ENCODE assay signal across 8 cellular contexts in the genomic region with DNA sequence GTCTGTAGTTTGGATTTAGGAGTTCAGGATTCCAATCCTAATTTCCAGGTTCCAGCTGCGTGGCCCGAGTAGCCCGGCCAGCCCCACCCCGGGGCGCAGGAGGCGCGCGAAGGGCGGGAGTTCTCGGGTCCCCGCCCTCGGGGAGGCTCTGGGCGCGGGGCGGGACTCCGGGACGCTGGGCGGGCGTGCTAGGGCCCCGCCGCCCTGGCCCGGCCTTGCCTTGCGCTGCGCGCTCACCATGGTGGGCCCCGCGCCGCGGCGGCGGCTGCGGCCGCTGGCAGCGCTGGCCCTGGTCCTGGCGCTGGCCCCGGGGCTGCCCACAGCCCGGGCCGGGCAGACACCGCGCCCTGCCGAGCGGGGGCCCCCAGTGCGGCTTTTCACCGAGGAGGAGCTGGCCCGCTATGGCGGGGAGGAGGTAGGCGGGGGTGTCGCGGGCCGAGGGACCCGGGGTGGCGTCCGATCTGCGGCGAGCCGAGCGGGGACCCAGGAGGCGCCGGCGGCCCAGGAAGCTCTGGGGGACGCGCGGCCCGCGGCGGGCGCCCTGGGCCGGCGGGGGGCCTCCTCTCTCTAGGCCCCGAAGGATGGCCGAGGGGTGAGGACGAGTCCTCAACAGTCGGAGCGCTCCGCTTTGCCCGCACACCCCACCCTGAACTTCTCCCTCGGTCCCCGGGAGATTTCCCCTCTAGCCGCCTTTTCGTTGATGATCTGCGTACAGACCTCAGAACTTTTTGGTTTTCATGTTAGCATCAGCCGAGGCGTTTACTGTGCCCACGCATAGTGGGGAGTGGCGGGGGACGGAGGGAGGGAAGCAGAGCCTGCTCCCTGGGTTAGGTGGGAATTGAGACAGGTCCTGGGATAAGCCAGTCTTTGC. TPM values are rescaled to one million over a fixed set of nuclear protein-coding genes. Genes with fewer than 3 reads are reported as not detected.
DNase-seq lines count a peak whose midpoint lies in the region; ATAC-seq and TF ChIP-seq lines count a peak whose summit lies in the region.

A gene (plus strand): TSS at position 215 of the 871 bp plus-strand sequence. CDS start 24 bp downstream, at position 239.

- TF ChIP-seq CTCF in AG10803 (conservative IDR thresholded peaks at IDR 0.05; ENCODE audit: low read length) (no peak), liver (IDR thresholded peaks at IDR 0.05; ENCODE audit: low read depth, low read length, missing input control) (no peak)

- peak within 1 kb of the TSS; percentile 82 for H3K4me3 Mint-ChIP-seq in activated CD4-positive, alpha-beta T cell treated with anti-CD3 and anti-CD28 coated beads, Interleukin-2, amount 10 ng/mL, durations not matched to agents 24 days and 14 days

- peak within 1 kb of the TSS; percentile 76 for H3K27ac Mint-ChIP-seq in activated CD4-positive, alpha-beta T cell treated with anti-CD3 and anti-CD28 coated beads, Interleukin-2, amount 10 ng/mL, durations not matched to agents 24 days and 14 days

- peaks cover 32% of the 10 kb centered on the region for H3K4me1 Mint-ChIP-seq in activated CD4-positive, alpha-beta T cell treated with anti-CD3 and anti-CD28 coated beads, Interleukin-2, amount 10 ng/mL, durations not matched to agents 24 days and 14 days

- peak within 1 kb of the TSS; percentile 29 to 43 for H3K27ac ChIP-seq in liver (ENCODE audit: low read depth in 1 of 2, low read length in 2 of 2)

- no peaks in the 10 kb centered on the region for H3K27me3 ChIP-seq in liver (ENCODE audit: control insufficient read depth in 4 of 4, insufficient read depth in 4 of 4, low read length in 3 of 4)

- peaks cover 3% of the 10 kb centered on the region for H3K36me3 Mint-ChIP-seq in activated CD4-positive, alpha-beta T cell treated with anti-CD3 and anti-CD28 coated beads, Interleukin-2, amount 10 ng/mL, durations not matched to agents 24 days and 14 days (ENCODE audit: low read depth)

- H3K9ac ChIP-seq in liver (ENCODE audit: low read depth in 1 of 2, low read length in 2 of 2): peak within 1 kb of the TSS; percentile 50 to 90

- no peaks in the 10 kb centered on the region for H3K9me3 ChIP-seq in liver (ENCODE audit: control insufficient read depth in 4 of 4, low read length in 3 of 4)

- H3K4me3 ChIP-seq in AG10803 (ENCODE audit: low read length): peak within 1 kb of the TSS; percentile 78
- H3K4me3 ChIP-seq in liver (ENCODE audit: low read depth in 1 of 3, low read length in 3 of 3): peak within 1 kb of the TSS; percentile 60 to 96 (median 70)

- no peaks in the 10 kb centered on the region for H3K9me3 Mint-ChIP-seq in activated CD4-positive, alpha-beta T cell treated with anti-CD3 and anti-CD28 coated beads, Interleukin-2, amount 10 ng/mL, durations not matched to agents 24 days and 14 days

- peaks cover 0 to 13% (median 6%) of the 10 kb centered on the region in 4 donors for H3K4me1 ChIP-seq in liver (ENCODE audit: control insufficient read depth in 4 of 4, insufficient read depth in 4 of 4, low read length in 3 of 4)

- WGBS in liver: 1% methylated on average over 86 of the region's 86 CpGs

- H3K36me3 ChIP-seq in liver (ENCODE audit: control insufficient read depth in 4 of 4, insufficient read depth in 3 of 4, low read depth in 1 of 4, low read length in 3 of 4): no peaks in the 10 kb centered on the region

- intact Hi-C loops in activated CD4-positive, alpha-beta T cell treated with anti-CD3 and anti-CD28 coated beads, Interleukin-2, amount 10 ng/mL, durations not matched to agents 24 days and 14 days (cut with micrococcal nuclease): loop anchor here (1.0 to 5.0 kb wide), 4 partner anchors 19 to 396 kb away; a partner anchor contains a TSS

- H3K27me3 Mint-ChIP-seq in activated CD4-positive, alpha-beta T cell treated with anti-CD3 and anti-CD28 coated beads, Interleukin-2, amount 10 ng/mL, durations not matched to agents 24 days and 14 days: peaks cover 2% of the 10 kb centered on the region

- peak in 1 of 2 donors; percentile 22 for TF ChIP-seq RAD21 in liver (IDR thresholded peaks at IDR 0.05)

- DNase-seq in AG10803 (ENCODE audit: low read depth) (peak; percentile 79), NCI-H446 (lab: John Stamatoyannopoulos, UW) (peak; percentile 67 to 92), dermis blood vessel endothelial cell (peak; percentile 84)
- peak; percentile 95 for DNase-seq in activated CD4-positive, alpha-beta T cell treated with anti-CD3 and anti-CD28 coated beads, Interleukin-2, amount 10 ng/mL, durations not matched to agents 24 days and 14 days
- DNase-seq in stimulated activated CD4-positive, alpha-beta T cell treated with anti-CD3 and anti-CD28 coated beads, Interleukin-4, amount 100 ng/mL, for 1 hour: peak; percentile 76

- ATAC-seq in GM18907 (IDR thresholded peaks at IDR 0.05; ENCODE audit: unreplicated experiment): peak; percentile 97
- peak; percentile 99 for ATAC-seq in HG03135 (IDR thresholded peaks at IDR 0.05; ENCODE audit: unreplicated experiment)

TF ChIP-seq in liver, 16 proteins besides CTCF, POLR2A, EP300 and RAD21:
- peak; percentile 29 for TF ChIP-seq SP1 (IDR thresholded peaks at IDR 0.05)
- TF ChIP-seq RXRA (IDR thresholded peaks at IDR 0.05): no peak
- peak in 1 of 2 donors; percentile 15 for TF ChIP-seq HNF4A (conservative IDR thresholded peaks at IDR 0.05)
TF ChIP-seq in liver: peak in this region for 2.

RNA-seq across cellular contexts. Expression of the gene that starts here (rescaled TPM):
- 35.1 and 36.1 TPM in 2 replicates for total RNA-seq in activated CD4-positive, alpha-beta T cell treated with anti-CD3 and anti-CD28 coated beads, Interleukin-2, amount 10 ng/mL, durations not matched to agents 24 days and 14 days
- total RNA-seq in dermis blood vessel endothelial cell (11.6 and 15.7 TPM in 2 replicates), liver (1 to 10 TPM; 6.6 to 9.8 TPM)
- polyA plus RNA-seq in liver: 10 to 100 TPM; 22.1 to 44.3 TPM

Comparison
In these comparisons a context has a peak if more than half of its experiments do, and no peak if none do; other contexts are left out.
1. Peak in every context shown above with its lines: DNase-seq, ATAC-seq, H3K4me3 ChIP-seq and H3K27ac ChIP-seq.